In genomic region chr1:41356752-41357151, GRCh38 we compare ENCODE assay signal across 16 cellular contexts. TPM values are rescaled to one million over a fixed set of nuclear protein-coding genes. Genes with fewer than 3 reads are reported as not detected.
"Had no signal": no experiment of that assay in that cellular context is flagged by ENCODE, and none has a peak within 500 bp of the region (broad histone marks: within the 10 kb centered on the region; RNA-seq: fewer than 3 reads in every experiment).

No MANE protein-coding gene starts in this region.

- H3K27ac Mint-ChIP-seq: activated naive CD4-positive, alpha-beta T cell treated with anti-CD3 and anti-CD28 coated beads for 36 hours; activated T-cell treated with anti-CD3 and anti-CD28 coated beads, Interleukin-2, amount 50 U/mL, for 72 hours; natural killer cell treated with Interleukin-12 subunit alpha and Interleukin-12 subunit beta and Interleukin-15 and Interleukin-18, amount 100 ng/mL, for 72 hours; stimulated activated naive CD8-positive, alpha-beta T cell treated with anti-CD3 and anti-CD28 coated beads, Interleukin-15, amount 100 ng/mL, for 72 hours had no signal

- DNase-seq: activated CD4-positive, alpha-beta T cell treated with anti-CD3 and anti-CD28 coated beads, Interleukin-2, amount 50 U/mL, for 4 hours; activated CD4-positive, CD25-positive, alpha-beta regulatory T cell treated with anti-CD3 and anti-CD28 coated beads, Interleukin-2, amount 50 U/mL, for 72 hours; activated naive CD4-positive, alpha-beta T cell treated with anti-CD3 and anti-CD28 coated beads for 36 hours; activated T-cell treated with anti-CD3 and anti-CD28 coated beads, Interleukin-2, amount 50 U/mL, for 72 hours; central memory CD4-positive, alpha-beta T cell; cortex of kidney; effector memory CD8-positive, alpha-beta T cell; stimulated activated CD4-positive, alpha-beta T cell treated with anti-CD3 and anti-CD28 coated beads, Interleukin-15, amount 100 ng/mL, for 24 hours; stimulated activated CD4-positive, alpha-beta T cell treated with anti-CD3 and anti-CD28 coated beads, Interleukin-4, amount 100 ng/mL, for 24 hours had no signal

- H3K9me3 Mint-ChIP-seq: activated naive CD4-positive, alpha-beta T cell treated with anti-CD3 and anti-CD28 coated beads for 36 hours; activated T-cell treated with anti-CD3 and anti-CD28 coated beads, Interleukin-2, amount 50 U/mL, for 72 hours; effector memory CD8-positive, alpha-beta T cell; natural killer cell treated with Interleukin-12 subunit alpha and Interleukin-12 subunit beta and Interleukin-15 and Interleukin-18, amount 100 ng/mL, for 72 hours; stimulated activated naive CD8-positive, alpha-beta T cell treated with anti-CD3 and anti-CD28 coated beads, Interleukin-15, amount 100 ng/mL, for 72 hours had no signal

- H3K4me3 ChIP-seq: gastroesophageal sphincter, hepatocyte, lung, thoracic aorta had no signal

- H3K36me3 ChIP-seq: gastroesophageal sphincter, thoracic aorta had no signal

- H3K4me3 Mint-ChIP-seq: activated naive CD4-positive, alpha-beta T cell treated with anti-CD3 and anti-CD28 coated beads for 36 hours; activated T-cell treated with anti-CD3 and anti-CD28 coated beads, Interleukin-2, amount 50 U/mL, for 72 hours; effector memory CD8-positive, alpha-beta T cell; natural killer cell treated with Interleukin-12 subunit alpha and Interleukin-12 subunit beta and Interleukin-15 and Interleukin-18, amount 100 ng/mL, for 72 hours; stimulated activated naive CD8-positive, alpha-beta T cell treated with anti-CD3 and anti-CD28 coated beads, Interleukin-15, amount 100 ng/mL, for 72 hours had no signal

- H3K36me3 Mint-ChIP-seq: natural killer cell treated with Interleukin-12 subunit alpha and Interleukin-12 subunit beta and Interleukin-15 and Interleukin-18, amount 100 ng/mL, for 72 hours had no signal

- H3K27ac ChIP-seq: epithelial cell of prostate, gastroesophageal sphincter, hepatocyte, thoracic aorta had no signal

- H3K9me3 ChIP-seq: gastroesophageal sphincter, thoracic aorta had no signal

- ATAC-seq: activated T-cell treated with anti-CD3 and anti-CD28 coated beads, Interleukin-2, amount 50 U/mL, for 72 hours; effector memory CD8-positive, alpha-beta T cell; gastroesophageal sphincter; natural killer cell treated with Interleukin-12 subunit alpha and Interleukin-12 subunit beta and Interleukin-15 and Interleukin-18, amount 100 ng/mL, for 72 hours; stimulated activated naive CD8-positive, alpha-beta T cell treated with anti-CD3 and anti-CD28 coated beads, Interleukin-15, amount 100 ng/mL, for 72 hours had no signal

RNA-seq across cellular contexts. Expression of gene FOXO6, which starts 4.5 kb away (rescaled TPM):
- total RNA-seq: natural killer cell treated with Interleukin-12 subunit alpha and Interleukin-12 subunit beta and Interleukin-15 and Interleukin-18, amount 100 ng/mL, for 72 hours had no signal
